10 cellular contexts compared by ENCODE assay signal in the genomic region with DNA sequence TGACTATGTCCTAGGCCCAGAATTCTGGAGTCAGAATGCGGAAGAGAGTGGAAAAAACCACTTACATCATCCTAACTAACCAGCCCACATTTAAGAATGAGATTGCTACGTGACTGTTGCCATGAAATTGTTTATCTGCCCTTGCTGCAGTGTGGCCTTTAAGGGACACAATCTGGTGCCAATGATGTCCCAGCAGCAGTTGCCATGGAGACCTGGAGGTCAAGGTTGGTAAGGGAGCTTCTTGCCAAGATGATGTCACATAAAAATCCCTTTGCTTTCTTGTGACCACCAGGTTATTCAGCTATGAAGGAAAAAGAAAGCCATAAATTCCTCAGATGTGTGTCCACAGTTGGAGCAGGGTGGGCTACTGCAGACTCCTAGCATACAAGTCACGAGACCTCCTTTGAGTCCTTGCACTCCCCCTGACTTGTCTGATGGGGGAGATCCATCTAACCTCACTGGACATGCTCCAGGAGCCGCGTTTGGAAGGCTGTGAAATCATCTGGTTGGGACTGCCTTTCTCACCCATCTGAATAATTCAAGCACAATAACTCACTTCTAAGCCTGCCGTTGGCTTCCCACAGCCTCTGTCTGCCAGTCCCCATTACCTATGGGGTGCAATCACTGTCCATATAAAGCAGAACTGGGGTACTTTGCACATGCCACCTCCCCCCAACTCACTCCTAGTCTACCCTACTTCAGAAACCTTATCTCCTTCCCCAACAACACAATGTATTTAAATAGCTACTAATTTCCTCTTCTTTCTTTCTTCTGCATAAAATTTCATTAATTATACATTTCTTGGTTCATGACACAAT.
DNase-seq lines count a peak whose midpoint lies in the region; ATAC-seq and TF ChIP-seq lines count a peak whose summit lies in the region.
"Had no signal": no experiment of that assay in that cellular context is flagged by ENCODE, and none has a peak within 500 bp of the region (broad histone marks: within the 10 kb centered on the region; RNA-seq: fewer than 3 reads in every experiment).

No MANE protein-coding gene starts in this region.

- no peaks in the 10 kb centered on the region for H3K9me3 ChIP-seq in naive thymus-derived CD4-positive, alpha-beta T cell (ENCODE audit: control insufficient read depth in 2 of 3, low read length in 3 of 3)
- H3K9me3 ChIP-seq: HAP-1 had no signal

- H3K4me1 Mint-ChIP-seq in naive thymus-derived CD4-positive, alpha-beta T cell: peaks cover 13 to 27% (median 21%) of the 10 kb centered on the region in 7 donors
- peaks cover 31% of the 10 kb centered on the region for H3K4me1 Mint-ChIP-seq in CD14-positive monocyte

- ATAC-seq in naive thymus-derived CD4-positive, alpha-beta T cell: no peak

- H3K4me3 Mint-ChIP-seq in naive thymus-derived CD4-positive, alpha-beta T cell: peak overlapping the region in 9 of 10 donors; percentile 52 to 90 (median 82)
- peak overlapping the region in 1 of 2 donors; percentile 89 for H3K4me3 Mint-ChIP-seq in CD14-positive monocyte

- H3K27ac Mint-ChIP-seq in naive thymus-derived CD4-positive, alpha-beta T cell: peak overlapping the region in 6 of 9 donors; percentile 50 to 94 (median 84)
- peak overlapping the region in 1 of 7 donors; percentile 50 for H3K27ac Mint-ChIP-seq in CD14-positive monocyte

- H3K4me1 ChIP-seq in naive thymus-derived CD4-positive, alpha-beta T cell (ENCODE audit: control insufficient read depth in 2 of 2, insufficient read depth in 2 of 2, low read length in 2 of 2): peaks cover 3 to 12% of the 10 kb centered on the region in 2 donors
- H3K4me1 ChIP-seq: HAP-1 had no signal

- intact Hi-C loops in naive thymus-derived CD4-positive, alpha-beta T cell (cut with micrococcal nuclease): loop anchor here in 1 of 2 donors (10.0 kb wide), 1 partner anchor 58 kb away; no protein-coding TSS in a partner anchor
- intact Hi-C loops in CD14-positive monocyte (cut with micrococcal nuclease): no loop called here

- H3K9me3 Mint-ChIP-seq in naive thymus-derived CD4-positive, alpha-beta T cell: peaks cover 0 to 12% (median 0%) of the 10 kb centered on the region in 11 donors
- peaks cover 0 to 10% (median 4%) of the 10 kb centered on the region in 7 donors for H3K9me3 Mint-ChIP-seq in CD14-positive monocyte

- H3K27me3 Mint-ChIP-seq in naive thymus-derived CD4-positive, alpha-beta T cell: peaks cover 0 to 30% (median 0%) of the 10 kb centered on the region in 5 donors
- H3K27me3 Mint-ChIP-seq in CD14-positive monocyte (ENCODE audit: low read depth in 3 of 3): peaks cover 16 to 35% (median 30%) of the 10 kb centered on the region in 3 donors

- peak; percentile 13 for DNase-seq in ACHN
- peak; percentile 92 for DNase-seq in RPMI7951 (ENCODE audit: low read depth)
- DNase-seq in fibroblast of gingiva (ENCODE audit: low read depth): peak; percentile 20
- no peak for DNase-seq in naive thymus-derived CD4-positive, alpha-beta T cell
- DNase-seq in H7: no peak
- DNase-seq in cerebellum (ENCODE audit: low spot score): no peak
- DNase-seq in NCI-H446 treated with DMSO at 0.1 percent for 48 hours (lab: John Stamatoyannopoulos, UW): no peak
- DNase-seq in CD14-positive monocyte (ENCODE audit: low spot score): no peak
- DNase-seq: NCI-H2029 treated with DMSO at 0.1 percent for 48 hours had no signal

- peaks cover 0 to 11% (median 0%) of the 10 kb centered on the region in 5 donors for H3K36me3 Mint-ChIP-seq in naive thymus-derived CD4-positive, alpha-beta T cell
- H3K36me3 Mint-ChIP-seq in CD14-positive monocyte: peaks cover 10 to 17% of the 10 kb centered on the region in 2 donors

- POLR2A ChIA-PET in naive thymus-derived CD4-positive, alpha-beta T cell (lab: Charles Lee): interaction anchor here (0.6 to 2.9 kb wide), 6 partner anchors 107 to 349 kb away, joined by 3 to 12 read pairs (median 4); no protein-coding TSS in a partner anchor

- in situ Hi-C loops in ACHN (cut with HindIII; ENCODE audit: low pct_ligation_motif_present, low pct_unique_long_range_greater_than_20kb, low sequenced_read_pairs): no loop called here

- no peak for TF ChIP-seq CTCF in CD14-positive monocyte (IDR thresholded peaks at IDR 0.05)

- no peak overlapping the region for H3K27ac ChIP-seq in naive thymus-derived CD4-positive, alpha-beta T cell (ENCODE audit: low read depth, low read length)

- H3K27me3 ChIP-seq in naive thymus-derived CD4-positive, alpha-beta T cell (ENCODE audit: control insufficient read depth in 2 of 2, insufficient read depth in 2 of 2, low read length in 2 of 2): no peaks in the 10 kb centered on the region
- H3K27me3 ChIP-seq in H7 (ENCODE audit: control insufficient read depth, insufficient read depth, low read length): no peaks in the 10 kb centered on the region

- no peaks in the 10 kb centered on the region for H3K36me3 ChIP-seq in naive thymus-derived CD4-positive, alpha-beta T cell (ENCODE audit: control insufficient read depth in 2 of 3, insufficient read depth in 3 of 3, low read length in 3 of 3)
- no peaks in the 10 kb centered on the region for H3K36me3 ChIP-seq in H7 (replicated peaks; ENCODE audit: control insufficient read depth, insufficient read depth, low read length)
- H3K36me3 ChIP-seq: HAP-1 had no signal

- CTCF ChIA-PET in naive thymus-derived CD4-positive, alpha-beta T cell (lab: Charles Lee): no interaction called here

- H3K4me3 ChIP-seq in naive thymus-derived CD4-positive, alpha-beta T cell (ENCODE audit: low read length): no peak overlapping the region
- H3K4me3 ChIP-seq in H7 (ENCODE audit: insufficient read depth, low read depth, low read length): no peak overlapping the region
- H3K4me3 ChIP-seq: HAP-1 had no signal

Comparison
In these comparisons a context has a peak if more than half of its experiments do, and no peak if none do; other contexts are left out.
1. DNase-seq: peak in ACHN (single experiment), RPMI7951 (single experiment) and fibroblast of gingiva (single experiment); none in naive thymus-derived CD4-positive, alpha-beta T cell (0 of 9), H7 (single experiment), cerebellum (single experiment), NCI-H446 treated with DMSO at 0.1 percent for 48 hours (single experiment) and CD14-positive monocyte (single experiment).